ENCODE assay signal across 7 cellular contexts in genomic region chr20:3933126-3933684, GRCh38. TPM values are rescaled to one million over a fixed set of nuclear protein-coding genes. Genes with fewer than 3 reads are reported as not detected.
DNase-seq lines count a peak whose midpoint lies in the region; ATAC-seq and TF ChIP-seq lines count a peak whose summit lies in the region.

No MANE protein-coding gene starts in this region.

- no peak overlapping the region for H3K18ac ChIP-seq in neuronal stem cell (ENCODE audit: low read length)

- no peak overlapping the region for H3K4ac ChIP-seq in neuronal stem cell (ENCODE audit: low read length)

- H3K79me1 ChIP-seq in neuronal stem cell (ENCODE audit: low read depth, low read length) = no peaks in the 10 kb centered on the region

- H3K14ac ChIP-seq in neuronal stem cell (ENCODE audit: low read length) = no peak overlapping the region

- no peak overlapping the region for H2BK12ac ChIP-seq in neuronal stem cell (ENCODE audit: low read length)

- 0 out of 2 replicates have a peak, but pooled peaks cover 2% of the 10 kb centered on the region for H4K20me1 ChIP-seq in DND-41 (ENCODE audit: insufficient read depth, low read length)

- DNase-seq in DND-41 = peak; percentile 50
- peak; percentile 51 for DNase-seq in NB4 (ENCODE audit: low read depth)
- no peak for DNase-seq in gastrocnemius medialis
- DNase-seq in activated gamma-delta T cell (lab: John Stamatoyannopoulos, UW) = no peak
- DNase-seq in neuronal stem cell (ENCODE audit: low spot score) = no peak

- H3K79me2 ChIP-seq in DND-41 (ENCODE audit: insufficient read depth, low read length) = peaks cover 2% of the 10 kb centered on the region; the same call in 1 of the 2 replicates

- intact Hi-C loops in gastrocnemius medialis (cut with DNase I; ENCODE audit: low total_unique reads) = loop anchor here (5.0 kb wide), 2 partner anchors 46 to 74 kb away; partner anchors contain the start of gene PANK2

- H2BK5ac ChIP-seq in neuronal stem cell (ENCODE audit: low read length) = no peak overlapping the region

- H2AFZ ChIP-seq in DND-41 (ENCODE audit: low read depth, low read length) = peak overlapping the region; percentile 73; the same call in 1 of the 2 replicates
- H2AFZ ChIP-seq in neuronal stem cell (ENCODE audit: low read length) = no peak overlapping the region

- H3K4me2 ChIP-seq in DND-41 (ENCODE audit: insufficient read depth, low read length) (peak overlapping the region; percentile 64), neuronal stem cell (ENCODE audit: insufficient read depth, low read length, poor library complexity, severe bottlenecking) (no peak overlapping the region)

- H3K4me1 ChIP-seq in DND-41 (ENCODE audit: insufficient read depth, low read length) (peaks cover 22% of the 10 kb centered on the region), endocrine pancreas (ENCODE audit: control insufficient read depth, insufficient read depth, low read length) (no peaks in the 10 kb centered on the region), gastrocnemius medialis (peaks cover 42 to 43% of the 10 kb centered on the region in 2 donors), neuronal stem cell (ENCODE audit: control insufficient read depth in 2 of 2, insufficient read depth in 1 of 2, low read depth in 1 of 2, low read length in 2 of 2) (no peaks in the 10 kb centered on the region)

- H3K27me3 ChIP-seq in DND-41 (ENCODE audit: insufficient read depth, low read length, poor library complexity) = no peaks in the 10 kb centered on the region
- H3K27me3 ChIP-seq in endocrine pancreas (ENCODE audit: control insufficient read depth, insufficient read depth, low read length) = no peaks in the 10 kb centered on the region
- H3K27me3 ChIP-seq in gastrocnemius medialis = no peaks in the 10 kb centered on the region
- H3K27me3 ChIP-seq in neuronal stem cell (ENCODE audit: control insufficient read depth in 3 of 3, insufficient read depth in 3 of 3, low read depth in 1 of 3, low read length in 3 of 3) = no peaks in the 10 kb centered on the region

- H4K91ac ChIP-seq in neuronal stem cell (ENCODE audit: low read depth, low read length, poor library complexity) = no peak overlapping the region

- ATAC-seq in DND-41 (ENCODE audit: insufficient read depth, low read depth) = peak; percentile 53
- ATAC-seq in gastrocnemius medialis = no peak
- ATAC-seq in GM18520 (IDR thresholded peaks at IDR 0.05; ENCODE audit: unreplicated experiment) = no peak

- TF ChIP-seq POLR2A in NB4 (IDR thresholded peaks at IDR 0.05; ENCODE audit: extremely low read depth, insufficient read length) (no peak), gastrocnemius medialis (IDR thresholded peaks at IDR 0.05) (no peak)

- H4K8ac ChIP-seq in neuronal stem cell (ENCODE audit: low read depth, low read length) = no peak overlapping the region

- WGBS in neuronal stem cell (ENCODE audit: extremely low coverage in 2 of 2, insufficient read length in 2 of 2, insufficient replicate concordance in 1 of 2), 2 donors = no CpG with 5 or more reads among the region's 7 CpGs

- H3K4me3 ChIP-seq in DND-41 (ENCODE audit: low read depth in 1 of 2, low read length in 2 of 2) (peak overlapping the region in 1 of 2 experiments; percentile 47; a peak in 2 of 4 replicates), NB4 (ENCODE audit: low read depth, low read length) (no peak overlapping the region), endocrine pancreas (ENCODE audit: control insufficient read depth, insufficient read depth, low read length) (peak overlapping the region; percentile 38), gastrocnemius medialis (peak overlapping the region; percentile 54 to 70 (median 64)), neuronal stem cell (ENCODE audit: low read length in 2 of 2) (no peak overlapping the region)

- no peak overlapping the region for H3K23ac ChIP-seq in neuronal stem cell (ENCODE audit: low read depth, low read length, poor library complexity)

- no peak for TF ChIP-seq CTCF in DND-41 (IDR thresholded peaks at IDR 0.05; ENCODE audit: borderline replicate concordance, extremely low read depth, low read length, poor library complexity, severe bottlenecking)
- no peak for TF ChIP-seq CTCF in NB4 (IDR thresholded peaks at IDR 0.05; ENCODE audit: low read depth, low read length)
- TF ChIP-seq CTCF in gastrocnemius medialis (IDR thresholded peaks at IDR 0.05 in 4 of 5, conservative IDR thresholded peaks at IDR 0.05 in 1 of 5) = no peak

- H3K27ac ChIP-seq in DND-41 (ENCODE audit: low read length) = peak overlapping the region; percentile 80
- H3K27ac ChIP-seq in gastrocnemius medialis = peak overlapping the region; percentile 68 to 76 (median 72)
- H3K27ac ChIP-seq in neuronal stem cell (replicated peaks; ENCODE audit: low read length) = no peak overlapping the region

- no peak overlapping the region for H2AK5ac ChIP-seq in neuronal stem cell (ENCODE audit: low read depth, low read length)

- no peak overlapping the region for H2BK120ac ChIP-seq in neuronal stem cell (ENCODE audit: low read depth, low read length)

- H3K9me3 ChIP-seq in DND-41 (ENCODE audit: insufficient read depth, low read length, severe bottlenecking) = no peaks in the 10 kb centered on the region
- no peaks in the 10 kb centered on the region for H3K9me3 ChIP-seq in endocrine pancreas (ENCODE audit: control insufficient read depth, low read length)
- no peaks in the 10 kb centered on the region for H3K9me3 ChIP-seq in gastrocnemius medialis
- peaks cover 0 to 6% of the 10 kb centered on the region in 2 donors for H3K9me3 ChIP-seq in neuronal stem cell (replicated peaks in 1 of 2; ENCODE audit: control insufficient read depth in 2 of 2, insufficient read depth in 1 of 2, low read depth in 1 of 2, low read length in 2 of 2)

- peak overlapping the region; percentile 55 for H3K9ac ChIP-seq in DND-41 (ENCODE audit: low read depth, low read length)
- no peak overlapping the region for H3K9ac ChIP-seq in endocrine pancreas (ENCODE audit: control insufficient read depth, insufficient read depth, low read length)
- H3K9ac ChIP-seq in neuronal stem cell (ENCODE audit: low read depth, low read length, poor library complexity) = no peak overlapping the region

- H2BK15ac ChIP-seq in neuronal stem cell (ENCODE audit: low read length) = no peak overlapping the region

- in situ Hi-C loops in gastrocnemius medialis (cut with MboI; ENCODE audit: low sequenced_read_pairs in 4 of 4) = no loop called here

- H3K36me3 ChIP-seq in DND-41 (ENCODE audit: insufficient read depth, low read length) (peaks cover 61% of the 10 kb centered on the region), endocrine pancreas (ENCODE audit: control insufficient read depth, insufficient read depth, low read length) (no peaks in the 10 kb centered on the region), gastrocnemius medialis (no peaks in the 10 kb centered on the region), neuronal stem cell (replicated peaks in 1 of 2; ENCODE audit: control insufficient read depth in 2 of 2, insufficient read depth in 2 of 2, low read length in 2 of 2) (peaks cover 16 to 57% of the 10 kb centered on the region in 2 donors)

RNA-seq across cellular contexts. Expression of gene PANK2, which starts 44.0 kb away (rescaled TPM):
- total RNA-seq in gastrocnemius medialis = 10 to 100 TPM; 18.2 to 25.8 (median 23.5) TPM
- polyA plus RNA-seq in neuronal stem cell (2013, experiment 1 of 2) = 22.5 TPM
- 21.1 TPM for polyA plus RNA-seq in neuronal stem cell (2013, experiment 2 of 2)

Comparison
In these comparisons a context has a peak if more than half of its experiments do, and no peak if none do; other contexts are left out.
1. DNase-seq: peak in DND-41 (single experiment) and NB4 (single experiment); none in gastrocnemius medialis (0 of 2), activated gamma-delta T cell (single experiment) and neuronal stem cell (single experiment).
2. H3K4me3 ChIP-seq: peak in endocrine pancreas (single experiment) and gastrocnemius medialis (4 of 4); none in NB4 (single experiment) and neuronal stem cell (0 of 2).